8 cellular contexts compared by ENCODE assay signal in the genomic region with DNA sequence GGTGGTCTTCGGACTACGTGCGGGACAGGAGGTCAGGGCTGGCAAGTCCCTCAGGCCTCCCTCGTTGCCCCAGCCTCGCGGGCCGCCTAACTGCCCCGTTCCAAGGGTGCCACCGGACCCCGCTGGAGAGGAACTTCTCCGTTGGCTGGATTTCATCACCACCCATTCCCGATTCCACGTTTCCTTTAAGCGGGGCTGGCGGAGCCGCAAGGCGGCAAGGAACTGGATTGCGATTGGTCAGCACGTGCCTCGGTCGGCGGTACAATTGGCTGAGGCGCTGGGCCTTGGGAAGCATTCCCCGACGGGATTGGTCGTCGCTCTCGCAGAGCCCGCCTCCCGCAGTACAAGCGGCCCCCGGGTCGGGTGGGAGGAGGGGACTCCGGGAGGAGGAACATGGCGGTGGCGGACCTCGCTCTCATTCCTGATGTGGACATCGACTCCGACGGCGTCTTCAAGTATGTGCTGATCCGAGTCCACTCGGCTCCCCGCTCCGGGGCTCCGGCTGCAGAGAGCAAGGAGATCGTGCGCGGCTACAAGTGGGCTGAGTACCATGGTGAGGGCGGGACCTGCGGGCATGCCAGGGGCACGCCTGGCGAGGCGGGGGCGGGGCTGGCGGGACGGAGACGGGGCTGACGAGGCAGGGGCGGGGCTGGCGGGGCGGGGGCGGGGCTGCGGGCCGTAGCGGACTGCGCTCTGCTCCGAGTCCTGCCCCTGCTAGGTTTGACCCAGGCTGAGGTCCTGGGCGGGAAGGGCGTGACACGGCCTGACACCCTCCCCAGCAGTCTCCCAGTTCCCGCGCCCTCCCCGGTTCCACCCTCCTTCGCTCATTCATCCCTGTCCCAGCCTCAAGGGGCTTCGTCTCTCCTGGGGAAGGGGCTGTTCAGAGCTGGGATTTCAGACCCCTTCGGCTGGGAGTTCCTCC. TPM values are rescaled to one million over a fixed set of nuclear protein-coding genes. Genes with fewer than 3 reads are reported as not detected.
DNase-seq lines count a peak whose midpoint lies in the region; ATAC-seq and TF ChIP-seq lines count a peak whose summit lies in the region.

A gene (plus strand): TSS at position 372 of the 922 bp plus-strand sequence. CDS start 22 bp downstream, at position 394.

- peaks cover 18 to 53% (median 46%) of the 10 kb centered on the region in 9 donors for H3K4me1 ChIP-seq in heart right ventricle
- peaks cover 39 to 60% (median 43%) of the 10 kb centered on the region in 4 donors for H3K4me1 ChIP-seq in upper lobe of left lung

- intact Hi-C loops in heart right ventricle (cut with DNase I) = loop anchor here in 6 of 10 donors (1.0 to 10.0 kb wide), 9 partner anchors 37 to 176 kb away; a partner anchor contains a TSS
- intact Hi-C loops in posterior cingulate gyrus (cut with DNase I) = loop anchor here (10.0 kb wide), 1 partner anchor 96 kb away; a partner anchor contains a TSS

- peak within 1 kb of the TSS; percentile 74 to 99 (median 82) for H3K4me3 ChIP-seq in heart right ventricle
- H3K4me3 ChIP-seq in upper lobe of left lung = peak within 1 kb of the TSS; percentile 56 to 94 (median 76)

- H3K9me3 Mint-ChIP-seq in T-helper 1 cell treated with Interleukin-12 subunit alpha and Interleukin-12 subunit beta and Interleukin-4 antibody, amounts not matched to agents 30 μg/mL and 1 μg/mL, for 36 hours = no peaks in the 10 kb centered on the region

- H3K27me3 Mint-ChIP-seq in T-helper 1 cell treated with Interleukin-12 subunit alpha and Interleukin-12 subunit beta and Interleukin-4 antibody, amounts not matched to agents 30 μg/mL and 1 μg/mL, for 36 hours (ENCODE audit: low read depth) = peaks cover 10% of the 10 kb centered on the region

- H3K27ac ChIP-seq in heart right ventricle (peak within 1 kb of the TSS; percentile 77 to 96 (median 92)), upper lobe of left lung (peak within 1 kb of the TSS; percentile 78 to 89 (median 88))

- H3K4me3 Mint-ChIP-seq in T-helper 1 cell treated with Interleukin-12 subunit alpha and Interleukin-12 subunit beta and Interleukin-4 antibody, amounts not matched to agents 30 μg/mL and 1 μg/mL, for 36 hours = peak within 1 kb of the TSS; percentile 94

- peaks cover 7% of the 10 kb centered on the region for H3K4me1 Mint-ChIP-seq in T-helper 1 cell treated with Interleukin-12 subunit alpha and Interleukin-12 subunit beta and Interleukin-4 antibody, amounts not matched to agents 30 μg/mL and 1 μg/mL, for 36 hours (ENCODE audit: low read depth)

- H3K27me3 ChIP-seq in heart right ventricle (peaks cover 0 to 40% (median 17%) of the 10 kb centered on the region in 7 donors), upper lobe of left lung (peaks cover 0 to 32% (median 28%) of the 10 kb centered on the region in 4 donors)

- TF ChIP-seq CTCF in GM13977 (IDR thresholded peaks at IDR 0.05; ENCODE audit: extremely low read depth, insufficient read depth, missing control alignments) (no peak), heart right ventricle (IDR thresholded peaks at IDR 0.05) (no peak), upper lobe of left lung (IDR thresholded peaks at IDR 0.05) (peak in 2 of 6 experiments; percentile 6 to 9)

- in situ Hi-C loops in GM13977 (cut with MboI; ENCODE audit: low pct_unique_long_range_greater_than_20kb, low sequenced_read_pairs, unreplicated experiment) = no loop called here

- DNase-seq in GM13977 (ENCODE audit: low spot score) (peak; percentile 100), NCI-H1694 (lab: John Stamatoyannopoulos, UW) (peak; percentile 95), amniotic stem cell (lab: John Stamatoyannopoulos, UW) (peak; percentile 96), heart right ventricle (peak; percentile 98), posterior cingulate gyrus (peak; percentile 98 to 100 (median 99)), upper lobe of left lung (peak; percentile 98)

- peak within 1 kb of the TSS; percentile 92 for H3K27ac Mint-ChIP-seq in T-helper 1 cell treated with Interleukin-12 subunit alpha and Interleukin-12 subunit beta and Interleukin-4 antibody, amounts not matched to agents 30 μg/mL and 1 μg/mL, for 36 hours

- TF ChIP-seq EP300 in upper lobe of left lung (IDR thresholded peaks at IDR 0.05) = no peak

- H3K36me3 ChIP-seq in heart right ventricle (peaks cover 0 to 33% (median 11%) of the 10 kb centered on the region in 9 donors), upper lobe of left lung (peaks cover 0 to 14% (median 8%) of the 10 kb centered on the region in 4 donors)

- H3K9me3 ChIP-seq in heart right ventricle (no peaks in the 10 kb centered on the region), upper lobe of left lung (no peaks in the 10 kb centered on the region)

- H3K36me3 Mint-ChIP-seq in T-helper 1 cell treated with Interleukin-12 subunit alpha and Interleukin-12 subunit beta and Interleukin-4 antibody, amounts not matched to agents 30 μg/mL and 1 μg/mL, for 36 hours (ENCODE audit: low read depth) = peaks cover 5% of the 10 kb centered on the region

- TF ChIP-seq POLR2A in upper lobe of left lung (IDR thresholded peaks at IDR 0.05) = peak in 3 of 4 donors; percentile 49 to 93 (median 64)

- peak; percentile 89 for ATAC-seq in HG02884 (IDR thresholded peaks at IDR 0.05; ENCODE audit: unreplicated experiment)
- peak; percentile 82 to 95 (median 91) for ATAC-seq in heart right ventricle
- peak; percentile 93 to 97 for ATAC-seq in upper lobe of left lung (ENCODE audit: low FRiP score in 2 of 2)

- WGBS in heart right ventricle, 2 donors = 0% methylated on average over 65 to 77 of the region's 77 CpGs
- WGBS in upper lobe of left lung, 2 donors = 0 to 1% methylated on average over 28 to 44 of the region's 77 CpGs

RNA-seq across cellular contexts. Expression of the gene that starts here (rescaled TPM):
- total RNA-seq in heart right ventricle = 100 to 1,000 TPM; 310 to 376 (median 327) TPM
- 100 to 1,000 TPM; 354 to 650 TPM for polyA plus RNA-seq in heart right ventricle
- 100 to 1,000 TPM in 1 of 6 donors, 10 to 100 TPM in 5; 51.3 to 135 (median 64.1) TPM for total RNA-seq in upper lobe of left lung

Comparison
In these comparisons a context has a peak if more than half of its experiments do, and no peak if none do; other contexts are left out.
1. Peak in every context shown above with its lines: DNase-seq, ATAC-seq, H3K4me3 ChIP-seq and H3K27ac ChIP-seq.